ENCODE assay signal across 10 cellular contexts in genomic region chr17:81340606-81341346, GRCh38. TPM values are rescaled to one million over a fixed set of nuclear protein-coding genes. Genes with fewer than 3 reads are reported as not detected.
A peak's percentile ranks its signal among the peaks of the same experiment; 100 is the strongest.
DNase-seq lines count a peak whose midpoint lies in the region; ATAC-seq, FAIRE-seq and TF ChIP-seq lines count a peak whose summit lies in the region.
"Had no signal": no experiment of that assay in that cellular context is flagged by ENCODE, and none has a peak within 500 bp of the region (broad histone marks: within the 10 kb centered on the region; RNA-seq: fewer than 3 reads in every experiment).

No MANE protein-coding gene starts in this region.

- no peaks in the 10 kb centered on the region for H3K27me3 Mint-ChIP-seq in Calu3 (ENCODE audit: unreplicated experiment)
- peaks cover 3% of the 10 kb centered on the region for H3K27me3 Mint-ChIP-seq in astrocyte (ENCODE audit: low read depth, unreplicated experiment)

- H3K27ac Mint-ChIP-seq in Calu3 (ENCODE audit: unreplicated experiment) (no peak overlapping the region), astrocyte (ENCODE audit: unreplicated experiment) (peak overlapping the region; percentile 41)

- WGBS in right cardiac atrium: 21% methylated on average over 45 of the region's 45 CpGs

- FAIRE-seq in astrocyte (lab: Jason Lieb, UNC): no peak
- FAIRE-seq: H54 had no signal

- no peak for TF ChIP-seq CTCF in Calu3 (IDR thresholded peaks at IDR 0.05; ENCODE audit: unreplicated experiment)
- no peak for TF ChIP-seq CTCF in astrocyte (IDR thresholded peaks at IDR 0.05; ENCODE audit: insufficient read depth, low read depth, low read length)

- intact Hi-C loops in Calu3 (cut with micrococcal nuclease; ENCODE audit: unreplicated experiment) (no loop called here), right cardiac atrium (cut with DNase I) (no loop called here)

- H4K20me1 ChIP-seq in astrocyte (ENCODE audit: insufficient read depth, low read length): peaks cover 45% of the 10 kb centered on the region

- peaks cover 37% of the 10 kb centered on the region for H3K4me1 Mint-ChIP-seq in Calu3 (ENCODE audit: low read depth, unreplicated experiment)
- H3K4me1 Mint-ChIP-seq in astrocyte (ENCODE audit: low read depth, unreplicated experiment): peaks cover 10% of the 10 kb centered on the region

- peak overlapping the region; percentile 56 for H3K4me3 Mint-ChIP-seq in Calu3 (ENCODE audit: low read depth, unreplicated experiment)
- peak overlapping the region; percentile 70 for H3K4me3 Mint-ChIP-seq in astrocyte (ENCODE audit: unreplicated experiment)

- peak overlapping the region; percentile 94 for H3K4me3 ChIP-seq in astrocyte (ENCODE audit: insufficient read depth, low read depth, low read length)
- H3K4me3 ChIP-seq in right cardiac atrium (ENCODE audit: low read length): peak overlapping the region; percentile 80

- no TSS peak for BruUV-seq in Calu3 (replicated peaks; lab: Mats Ljungman, UMichigan)

- H3K9me3 Mint-ChIP-seq in Calu3 (ENCODE audit: low read depth, unreplicated experiment) (no peaks in the 10 kb centered on the region), astrocyte (ENCODE audit: unreplicated experiment) (no peaks in the 10 kb centered on the region)

- CTCF ChIA-PET in Calu3 (lab: Charles Lee): no interaction called here

- peak overlapping the region; percentile 84 for H3K27ac ChIP-seq in astrocyte (ENCODE audit: low read depth, low read length)
- peak overlapping the region; percentile 6 for H3K27ac ChIP-seq in right cardiac atrium (ENCODE audit: low read length)

- H3K4me2 ChIP-seq in astrocyte (ENCODE audit: low read length): peak overlapping the region; percentile 93

- no peak for DNase-seq in Calu3
- DNase-seq in astrocyte (ENCODE audit: low read depth): no peak
- DNase-seq in right cardiac atrium: peak in 2 of 3 donors; percentile 72 to 79
- DNase-seq in retina: peak; percentile 84
- no peak for DNase-seq in pons (ENCODE audit: low spot score)
- DNase-seq in putamen (ENCODE audit: low spot score): no peak
- DNase-seq: cerebellar nuclear complex had no signal

- H3K9me3 ChIP-seq in astrocyte (ENCODE audit: insufficient read depth, low read depth, low read length) (no peaks in the 10 kb centered on the region), right cardiac atrium (ENCODE audit: control insufficient read depth, low read length) (no peaks in the 10 kb centered on the region)

- ATAC-seq in right cardiac atrium (no peak), GM21717 (IDR thresholded peaks at IDR 0.05; ENCODE audit: unreplicated experiment) (no peak), GM21381 (IDR thresholded peaks at IDR 0.05; ENCODE audit: unreplicated experiment) (no peak)

- H3K27me3 ChIP-seq in astrocyte (ENCODE audit: insufficient read depth, low read length): no peaks in the 10 kb centered on the region
- no peaks in the 10 kb centered on the region for H3K27me3 ChIP-seq in right cardiac atrium (ENCODE audit: control insufficient read depth, insufficient read depth)

- H3K4me1 ChIP-seq in astrocyte (ENCODE audit: insufficient read depth, low read length): peaks cover 22% of the 10 kb centered on the region
- peaks cover 11% of the 10 kb centered on the region for H3K4me1 ChIP-seq in right cardiac atrium (ENCODE audit: control insufficient read depth, insufficient read depth, low read length)

- no peaks in the 10 kb centered on the region for H3K36me3 ChIP-seq in astrocyte (ENCODE audit: insufficient read depth, low read length)

- H3K9ac ChIP-seq in astrocyte (ENCODE audit: low read length): peak overlapping the region; percentile 97

- H3K79me2 ChIP-seq in astrocyte (ENCODE audit: insufficient read depth, low read length): peaks cover 74% of the 10 kb centered on the region

- peaks cover 57% of the 10 kb centered on the region for H3K36me3 Mint-ChIP-seq in Calu3 (ENCODE audit: insufficient read depth, unreplicated experiment)
- peaks cover 3% of the 10 kb centered on the region for H3K36me3 Mint-ChIP-seq in astrocyte (ENCODE audit: low read depth, unreplicated experiment)

- peak overlapping the region; percentile 26 for H2AFZ ChIP-seq in astrocyte (ENCODE audit: low read depth, low read length)

RNA-seq across cellular contexts. Expression of gene SLC38A10, which starts 45.7 kb away (rescaled TPM):
- total RNA-seq in Calu3 (2022) (120 and 121 TPM in 2 replicates), astrocyte (71.4 and 80.3 TPM in 2 replicates), right cardiac atrium (10 to 100 TPM; 50.8 to 63.9 (median 53.5) TPM)
- polyA plus RNA-seq in right cardiac atrium: 61.5 TPM

RNA-seq across cellular contexts. Expression of gene BAHCC1, which starts 54.5 kb away (rescaled TPM):
- 0.17 and 0.27 TPM in 2 replicates for total RNA-seq in Calu3 (2022)
- 18.5 TPM in 2 replicates for total RNA-seq in astrocyte
- total RNA-seq in right cardiac atrium: 10 to 100 TPM in 2 of 4 donors, 1 to 10 TPM in 2; 8.3 to 12.8 (median 9.4) TPM
- 8.7 TPM for polyA plus RNA-seq in right cardiac atrium

Comparison
In these comparisons a context has a peak if more than half of its experiments do, and no peak if none do; other contexts are left out.
1. DNase-seq: peak in right cardiac atrium (2 of 3) and retina (single experiment); none in Calu3 (single experiment), astrocyte (single experiment), pons (single experiment) and putamen (single experiment).